10 cellular contexts compared by ENCODE assay signal in genomic region chr3:194138098-194138474, GRCh38. TPM values are rescaled to one million over a fixed set of nuclear protein-coding genes. Genes with fewer than 3 reads are reported as not detected.
DNase-seq lines count a peak whose midpoint lies in the region; ATAC-seq, FAIRE-seq and TF ChIP-seq lines count a peak whose summit lies in the region.
"Had no signal": no experiment of that assay in that cellular context is flagged by ENCODE, and none has a peak within 500 bp of the region (broad histone marks: within the 10 kb centered on the region; RNA-seq: fewer than 3 reads in every experiment).

No MANE protein-coding gene starts in this region.

- H3K9me3 ChIP-seq in heart left ventricle (no peaks in the 10 kb centered on the region), K562 (replicated peaks; ENCODE audit: control insufficient read depth, insufficient read depth, low read depth, low read length) (no peaks in the 10 kb centered on the region), mesenchymal stem cell (ENCODE audit: control insufficient read depth, low read length) (no peaks in the 10 kb centered on the region), vagina (no peaks in the 10 kb centered on the region)

- H2BK15ac ChIP-seq in mesenchymal stem cell (ENCODE audit: low read depth, poor library complexity, severe bottlenecking): no peak overlapping the region

- WGBS in heart left ventricle, 4 donors: 23 to 40% (median 29%) methylated on average over 15 of the region's 15 CpGs
- 3% methylated on average over 10 of the region's 15 CpGs for WGBS in K562 (ENCODE audit: insufficient coverage, low coverage, missing lambda C conversion rate)
- 11% methylated on average over 8 of the region's 15 CpGs for WGBS in mesenchymal stem cell

- H3K4me2 ChIP-seq in K562 (ENCODE audit: insufficient read depth, low read length) (peak overlapping the region; percentile 83), mesenchymal stem cell (ENCODE audit: low read length, poor library complexity, severe bottlenecking) (peak overlapping the region; percentile 74)

- H3K27me3 ChIP-seq in heart left ventricle: peaks cover 0 to 50% (median 0%) of the 10 kb centered on the region in 9 donors
- no peaks in the 10 kb centered on the region for H3K27me3 ChIP-seq in K562 (ENCODE audit: control insufficient read depth in 2 of 2, insufficient read depth in 2 of 2, low read length in 2 of 2)
- H3K27me3 ChIP-seq in mesenchymal stem cell (ENCODE audit: control insufficient read depth in 1 of 2, insufficient read depth in 1 of 2, low read length in 2 of 2): peaks cover 0 to 7% of the 10 kb centered on the region in 2 experiments
- no peaks in the 10 kb centered on the region for H3K27me3 ChIP-seq in vagina

- H2AFZ ChIP-seq in K562 (ENCODE audit: low read depth, low read length) (peak overlapping the region; percentile 61), mesenchymal stem cell (ENCODE audit: low read depth, low read length) (no peak overlapping the region)

- peak overlapping the region; percentile 46 for H2BK5ac ChIP-seq in mesenchymal stem cell (ENCODE audit: low read depth, low read length, poor library complexity, severe bottlenecking)

- CTCF ChIA-PET in K562 (lab: Yijun Ruan, JAX; ENCODE audit: low intra/inter-chr PET ratio): interaction anchor here (0.6 to 2.6 kb wide), 4 partner anchors 168 to 357 kb away, joined by 3 to 13 read pairs (median 4); no protein-coding TSS in a partner anchor

- peak overlapping the region; percentile 92 for H4K8ac ChIP-seq in mesenchymal stem cell (ENCODE audit: low read length)

- ATAC-seq in heart left ventricle: no peak
- ATAC-seq in Right ventricle myocardium superior (ENCODE audit: poor library complexity): no peak
- ATAC-seq in K562: no peak
- ATAC-seq in GM21576 (IDR thresholded peaks at IDR 0.05; ENCODE audit: unreplicated experiment): no peak

- TF ChIP-seq CTCF in heart left ventricle (IDR thresholded peaks at IDR 0.05) (peak in 1 of 12 donors; percentile 3), K562 (IDR thresholded peaks at IDR 0.05 in 2 of 3, conservative IDR thresholded peaks at IDR 0.05 in 1 of 3; ENCODE audit: insufficient read depth in 2 of 3, low read depth in 1 of 3, low read length in 3 of 3) (no peak), vagina (IDR thresholded peaks at IDR 0.05) (peak in 1 of 3 experiments; percentile 2)

- H3K36me3 ChIP-seq in heart left ventricle (peaks cover 0 to 6% (median 0%) of the 10 kb centered on the region in 9 donors), K562 (ENCODE audit: control insufficient read depth, insufficient read depth, low read length) (peaks cover 11% of the 10 kb centered on the region; the same call in 1 of the 3 replicates), mesenchymal stem cell (ENCODE audit: control insufficient read depth in 1 of 2, insufficient read depth in 2 of 2, low read depth in 1 of 2, low read length in 2 of 2) (peaks cover 0 to 4% of the 10 kb centered on the region in 2 experiments), vagina (no peaks in the 10 kb centered on the region)

- H2AK5ac ChIP-seq in mesenchymal stem cell (ENCODE audit: low read length, severe bottlenecking): no peak overlapping the region

- POLR2A ChIA-PET in K562 (lab: Yijun Ruan, JAX): interaction anchor here (0.7 to 5.3 kb wide), 28 partner anchors 8 to 476 kb away, joined by 3 to 48 read pairs (median 4); no protein-coding TSS in a partner anchor

- no TSS peak for BruUV-seq in K562 (replicated peaks; lab: Mats Ljungman, UMichigan)

- no peak for FAIRE-seq in K562 (lab: Jason Lieb, UNC)
- FAIRE-seq: G401.6 had no signal

- peaks cover 35% of the 10 kb centered on the region for H3K79me2 ChIP-seq in K562 (ENCODE audit: control insufficient read depth, insufficient read depth, low read length)

- in situ Hi-C loops in K562 (cut with MboI): loop anchor here (5.0 kb wide), 1 partner anchor 351 kb away; no protein-coding TSS in a partner anchor

- peak overlapping the region; percentile 41 to 65 for H2BK12ac ChIP-seq in mesenchymal stem cell (ENCODE audit: low read length in 2 of 2)

- intact Hi-C loops in heart left ventricle (cut with DNase I): loop anchor here in 8 of 10 donors (2.0 to 10.0 kb wide), 10 partner anchors 63 to 351 kb away; no protein-coding TSS in a partner anchor
- intact Hi-C loops in Right ventricle myocardium superior (cut with DNase I): loop anchor here (5.0 kb wide), 1 partner anchor 129 kb away; no protein-coding TSS in a partner anchor
- intact Hi-C loops in K562 (cut with micrococcal nuclease): loop anchor here (5.0 to 10.0 kb wide), 4 partner anchors 163 to 476 kb away; no protein-coding TSS in a partner anchor
- intact Hi-C loops in vagina (cut with DNase I): loop anchor here (5.0 to 10.0 kb wide), 2 partner anchors 63 to 356 kb away; no protein-coding TSS in a partner anchor

- peaks cover 4 to 73% (median 47%) of the 10 kb centered on the region in 12 donors for H3K4me1 ChIP-seq in heart left ventricle
- H3K4me1 ChIP-seq in K562 (replicated peaks in 1 of 2; ENCODE audit: control insufficient read depth in 2 of 2, insufficient read depth in 2 of 2, low read length in 2 of 2): peaks cover 43 to 73% of the 10 kb centered on the region in 2 experiments
- peaks cover 29% of the 10 kb centered on the region for H3K4me1 ChIP-seq in mesenchymal stem cell (ENCODE audit: control insufficient read depth, insufficient read depth, low read depth, low read length)
- H3K4me1 ChIP-seq in vagina: peaks cover 53% of the 10 kb centered on the region

- no peaks in the 10 kb centered on the region for H4K20me1 ChIP-seq in K562 (replicated peaks; ENCODE audit: control insufficient read depth, insufficient read depth, low read length)

- TF ChIP-seq EP300 in K562 (IDR thresholded peaks at IDR 0.05; ENCODE audit: low read length): no peak

- H3K14ac ChIP-seq in mesenchymal stem cell (ENCODE audit: low read length in 2 of 2): peak overlapping the region in 1 of 2 experiments; percentile 98

- TF ChIP-seq RAD21 in K562 (CRISPR knock-in tag; conservative IDR thresholded peaks at IDR 0.05 in 1 of 2, IDR thresholded peaks at IDR 0.05 in 1 of 2): no peak

- peak overlapping the region in 1 of 2 experiments; percentile 46 for H3K23ac ChIP-seq in mesenchymal stem cell (ENCODE audit: low read length in 2 of 2)

- H3K27ac ChIP-seq in heart left ventricle: peak overlapping the region; percentile 88 to 99 (median 97)
- peak overlapping the region; percentile 97 for H3K27ac ChIP-seq in K562 (ENCODE audit: extremely low read depth, low read depth, low read length)
- peak overlapping the region; percentile 56 for H3K27ac ChIP-seq in mesenchymal stem cell (ENCODE audit: low read length, poor library complexity, severe bottlenecking)
- H3K27ac ChIP-seq in vagina: peak overlapping the region; percentile 86

- peak overlapping the region; percentile 52 for H2BK120ac ChIP-seq in mesenchymal stem cell (ENCODE audit: low read depth, low read length)

- H3K4me3 ChIP-seq in heart left ventricle: peak overlapping the region; percentile 58 to 92 (median 76)
- H3K4me3 ChIP-seq in K562: peak overlapping the region; percentile 54
- peak overlapping the region; percentile 70 to 83 for H3K4me3 ChIP-seq in mesenchymal stem cell (ENCODE audit: insufficient read depth in 1 of 2, low read depth in 1 of 2, low read length in 2 of 2)
- H3K4me3 ChIP-seq in vagina: peak overlapping the region; percentile 63 to 66

- DNase-seq in heart left ventricle (peak in 1 of 5 donors; percentile 47), Right ventricle myocardium superior (no peak), K562 (ENCODE audit: extremely low read depth in 1 of 4, low spot score in 3 of 4) (no peak), mesenchymal stem cell (no peak), vagina (ENCODE audit: extremely low spot score in 2 of 2) (no peak), D341Med (ENCODE audit: low spot score) (no peak), NCI-H345 (lab: John Stamatoyannopoulos, UW) (no peak)
- DNase-seq: NCI-H2081 treated with DMSO at 0.1 percent for 48 hours had no signal

- H3K79me1 ChIP-seq in mesenchymal stem cell (replicated peaks; ENCODE audit: low read length, poor library complexity, severe bottlenecking): peaks cover 3% of the 10 kb centered on the region

- H3K9ac ChIP-seq in K562 (ENCODE audit: insufficient read depth in 1 of 2, low read depth in 2 of 2, low read length in 2 of 2): peak overlapping the region; percentile 83 to 96
- H3K9ac ChIP-seq in mesenchymal stem cell (ENCODE audit: low read length): peak overlapping the region; percentile 79

- H3K4ac ChIP-seq in mesenchymal stem cell (ENCODE audit: low read depth in 1 of 2, low read length in 2 of 2): peak overlapping the region; percentile 37 to 85

- peak overlapping the region; percentile 95 for H4K91ac ChIP-seq in mesenchymal stem cell (ENCODE audit: low read length)

- peak overlapping the region; percentile 89 to 94 for H3K18ac ChIP-seq in mesenchymal stem cell (ENCODE audit: low read depth in 1 of 2, low read length in 2 of 2)

- peaks cover 4% of the 10 kb centered on the region for H3K9me1 ChIP-seq in K562 (ENCODE audit: control insufficient read depth, insufficient read depth, low read length)

- TF ChIP-seq POLR2A in heart left ventricle (IDR thresholded peaks at IDR 0.05) (no peak), K562 (conservative IDR thresholded peaks at IDR 0.05) (no peak), vagina (IDR thresholded peaks at IDR 0.05) (no peak)

TF ChIP-seq in K562, 482 proteins besides CTCF, POLR2A, EP300 and RAD21 (continues in another document):
- TF ChIP-seq GATAD2A (IDR thresholded peaks at IDR 0.05): no peak

RNA-seq across cellular contexts. Expression of gene HES1, which starts 2.1 kb away (rescaled TPM):
- 10 to 100 TPM in 7 of 9 donors, 1 to 10 TPM in 2; 9.2 to 32.3 (median 19.2) TPM for total RNA-seq in heart left ventricle
- 10 to 100 TPM in 1 of 2 donors, 1 to 10 TPM in 1; 9.2 to 11.7 TPM for polyA plus RNA-seq in heart left ventricle
- 11.1 TPM for total RNA-seq in Right ventricle myocardium superior
- 7.6 and 9.1 TPM in 2 replicates for total RNA-seq in K562 (2011; cell fraction: chromatin; rRNA removed; ENCODE audit: low replicate concordance)
- total RNA-seq in K562 (2011; cell fraction: nucleolus; rRNA removed): 13.3 and 13.7 TPM in 2 replicates
- 10.1 and 12.0 TPM in 2 replicates for total RNA-seq in K562 (2011; cell fraction: nucleoplasm; rRNA removed)
- 37.0 and 46.8 TPM in 2 replicates for total RNA-seq in K562 (2014; rRNA removed)
- total RNA-seq in K562 (2014; rRNA removed; fragmentation: Illumina TruSeq; extraction: Trizol): 17.7 and 17.8 TPM in 2 replicates
- total RNA-seq in K562 (2015; rRNA removed; fragmentation: Illumina TruSeq; extraction: Trizol): 24.0 and 24.9 TPM in 2 replicates
- total RNA-seq in K562 (2021): 30.5 and 39.1 TPM in 2 replicates
- 4.8 and 9.0 TPM in 2 replicates for polyA plus RNA-seq in K562 (2011; rRNA removed)
- polyA plus RNA-seq in K562 (2011; cell fraction: cytosol; rRNA removed): 4.5 and 21.4 TPM in 2 replicates
- polyA plus RNA-seq in K562 (2011; cell fraction: nucleus; rRNA removed): 7.4 and 25.5 TPM in 2 replicates
- polyA plus RNA-seq in K562 (2012): 45.6 and 82.2 TPM in 2 replicates
- polyA plus RNA-seq in K562 (2014; fragmentation: Illumina TruSeq; extraction: Trizol): 16.7 and 19.3 TPM in 2 replicates
- polyA plus RNA-seq in K562 (2014; fragmentation: Nextera tagmentation; extraction: Ambion mirVana): 1 to 10 TPM; 3.4 to 6.3 TPM
- 23.1 and 32.2 TPM in 2 replicates for polyA plus RNA-seq in K562 (2014; rRNA removed)
- polyA minus RNA-seq in K562 (2011; rRNA and poly(A)+ RNA removed): 2.8 and 7.0 TPM in 2 replicates
- 7.7 and 23.0 TPM in 2 replicates for polyA minus RNA-seq in K562 (2011; cell fraction: cytosol; rRNA and poly(A)+ RNA removed)
- 12.7 and 22.8 TPM in 2 replicates for polyA minus RNA-seq in K562 (2011; cell fraction: nucleus; rRNA and poly(A)+ RNA removed)
- polyA plus RNA-seq in mesenchymal stem cell (2013, experiment 1 of 2): 194 TPM
- 184 TPM for polyA plus RNA-seq in mesenchymal stem cell (2013, experiment 2 of 2)
- total RNA-seq in vagina: 191 TPM
